ENCODE assay signal across 1 cellular context in the genomic region with DNA sequence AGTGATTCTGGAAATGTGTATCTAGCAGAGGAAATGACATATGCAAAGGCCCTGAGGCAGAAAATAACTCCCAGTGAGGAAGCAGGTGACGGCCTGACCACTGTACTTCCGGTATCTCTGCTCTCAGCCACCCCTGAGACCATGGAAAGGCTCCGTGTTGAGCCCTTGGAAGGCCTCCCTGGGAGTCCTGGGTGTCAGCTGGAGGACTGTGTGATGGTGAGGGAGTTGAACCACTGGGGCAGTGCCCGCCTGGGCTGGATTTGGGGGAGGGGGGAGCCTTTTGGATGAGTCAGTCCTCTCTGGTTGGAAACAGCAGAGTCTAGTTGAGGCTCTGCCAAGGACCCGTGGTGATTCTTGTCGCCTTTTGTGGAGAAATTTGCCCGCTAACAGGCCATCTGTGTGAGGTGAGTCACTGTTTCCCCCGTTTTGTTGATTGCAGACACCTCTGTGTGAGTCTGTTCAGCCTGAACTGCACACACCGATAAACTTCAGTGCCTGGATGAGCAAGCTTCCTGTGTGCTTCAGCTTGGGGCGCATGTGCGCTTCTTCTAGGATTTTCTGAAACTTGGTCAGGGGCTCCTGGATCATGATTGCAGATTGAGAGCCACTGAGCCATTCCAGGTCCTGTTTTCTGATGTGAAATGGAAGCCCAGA.
TF ChIP-seq lines count a peak whose summit lies in the region.

No MANE protein-coding gene starts in this region.

TF ChIP-seq in K562, 482 proteins besides CTCF, POLR2A, EP300 and RAD21 (continued from another document and continues in another):
- TF ChIP-seq TFAP4 (CRISPR knock-in tag; IDR thresholded peaks at IDR 0.05; ENCODE audit: borderline replicate concordance) (peak; percentile 77; the same call in 1 of the 2 replicates), MTA2 (IDR thresholded peaks at IDR 0.05; ENCODE audit: low read depth) (no peak), ZNF316 (IDR thresholded peaks at IDR 0.05) (no peak), ILK (tag; IDR thresholded peaks at IDR 0.05; ENCODE audit: borderline replicate concordance, low read depth) (no peak), JUN (IDR thresholded peaks at IDR 0.05; ENCODE audit: borderline replicate concordance, low read depth, low read length) (peak; percentile 85), JUN (CRISPR knock-in tag; IDR thresholded peaks at IDR 0.05; ENCODE audit: borderline replicate concordance) (no peak), ZNF57 (CRISPR knock-in tag; IDR thresholded peaks at IDR 0.05) (no peak), ZBTB7A (IDR thresholded peaks at IDR 0.05; ENCODE audit: borderline replicate concordance, control insufficient read depth, low read depth, low read length) (no peak), ZNF3 (CRISPR knock-in tag; IDR thresholded peaks at IDR 0.05) (no peak), CBX8 (IDR thresholded peaks at IDR 0.05; ENCODE audit: borderline replicate concordance, extremely low read depth, low read depth, low read length, poor library complexity, severe bottlenecking) (no peak), MAZ (CRISPR knock-in tag; conservative IDR thresholded peaks at IDR 0.05 in 1 of 2, IDR thresholded peaks at IDR 0.05 in 1 of 2) (no peak), ZNF766 (CRISPR knock-in tag; conservative IDR thresholded peaks at IDR 0.05) (0 out of 2 replicates have a peak, but pooled peaks have one; percentile 20), KLF16 (IDR thresholded peaks at IDR 0.05) (peak; percentile 23; the same call in 1 of the 2 replicates), ZNF764 (CRISPR knock-in tag; IDR thresholded peaks at IDR 0.05; ENCODE audit: low read depth) (no peak), SPI1 (IDR thresholded peaks at IDR 0.05; ENCODE audit: borderline replicate concordance, low read depth, low read length) (0 out of 2 replicates have a peak, but pooled peaks have one; percentile 16), CREB1 (IDR thresholded peaks at IDR 0.05) (no peak), CREB1 (CRISPR knock-in tag; IDR thresholded peaks at IDR 0.05) (peak; percentile 6; the same call in 1 of the 2 replicates), MYC (IDR thresholded peaks at IDR 0.05; ENCODE audit: low read depth, low read length) (no peak), MYC (CRISPR knock-in tag; IDR thresholded peaks at IDR 0.05; ENCODE audit: borderline replicate concordance, low read depth) (no peak), ARID2 (IDR thresholded peaks at IDR 0.05) (no peak), NFYB (IDR thresholded peaks at IDR 0.05; ENCODE audit: extremely low read depth, insufficient read length) (no peak), SMARCC2 (IDR thresholded peaks at IDR 0.05; ENCODE audit: low read depth) (0 out of 2 replicates have a peak, but pooled peaks have one; percentile 20), BRCA1 (IDR thresholded peaks at IDR 0.05) (no peak), BRCA1 (CRISPR knock-in tag; IDR thresholded peaks at IDR 0.05) (no peak), FIP1L1 (IDR thresholded peaks at IDR 0.05; ENCODE audit: low read depth, low read length, poor library complexity, severe bottlenecking) (no peak), ATF2 (CRISPR knock-in tag; IDR thresholded peaks at IDR 0.05) (no peak), ZNF224 (CRISPR knock-in tag; IDR thresholded peaks at IDR 0.05) (no peak), BRD4 (IDR thresholded peaks at IDR 0.05) (no peak), HOMEZ (CRISPR knock-in tag; IDR thresholded peaks at IDR 0.05) (no peak), NKRF (IDR thresholded peaks at IDR 0.05; ENCODE audit: borderline replicate concordance) (no peak), NFRKB (IDR thresholded peaks at IDR 0.05; ENCODE audit: low read depth) (no peak), ZNF12 (CRISPR knock-in tag; IDR thresholded peaks at IDR 0.05) (no peak), PHF8 (IDR thresholded peaks at IDR 0.05; ENCODE audit: borderline replicate concordance, low read length) (peak; percentile 19; the same call in 1 of the 2 replicates), SMARCA4 (IDR thresholded peaks at IDR 0.05) (peak; percentile 80), FOXA3 (CRISPR knock-in tag; conservative IDR thresholded peaks at IDR 0.05 in 1 of 2, IDR thresholded peaks at IDR 0.05 in 1 of 2) (no peak), GATAD2B (IDR thresholded peaks at IDR 0.05; ENCODE audit: borderline replicate concordance) (no peak), ATF7 (IDR thresholded peaks at IDR 0.05) (no peak), HEY1 (CRISPR knock-in tag; IDR thresholded peaks at IDR 0.05; ENCODE audit: borderline replicate concordance) (no peak), RNF2 (IDR thresholded peaks at IDR 0.05) (no peak), CBX2 (IDR thresholded peaks at IDR 0.05; ENCODE audit: insufficient read depth, low read length, poor library complexity, severe bottlenecking) (no peak), TEAD2 (tag; IDR thresholded peaks at IDR 0.05) (no peak), FOXP1 (CRISPR knock-in tag; IDR thresholded peaks at IDR 0.05) (0 out of 2 replicates have a peak, but pooled peaks have one; percentile 50), GABPA (tag; conservative IDR thresholded peaks at IDR 0.05; ENCODE audit: low read depth) (peak; percentile 74), COPS2 (conservative IDR thresholded peaks at IDR 0.05) (no peak), ZNF354B (CRISPR knock-in tag; IDR thresholded peaks at IDR 0.05) (no peak), UBTF (IDR thresholded peaks at IDR 0.05; ENCODE audit: borderline replicate concordance in 1 of 2, low read depth in 2 of 2, low read length in 2 of 2) (no peak), ZNF76 (CRISPR knock-in tag; IDR thresholded peaks at IDR 0.05; ENCODE audit: borderline replicate concordance) (no peak), IRF2 (CRISPR knock-in tag; IDR thresholded peaks at IDR 0.05) (no peak), NRF1 (conservative IDR thresholded peaks at IDR 0.05 in 1 of 2, IDR thresholded peaks at IDR 0.05 in 1 of 2) (peak; percentile 78 to 82), SUPT5H (IDR thresholded peaks at IDR 0.05) (no peak), ELF4 (CRISPR knock-in tag; IDR thresholded peaks at IDR 0.05) (no peak), GABPB2 (CRISPR knock-in tag; conservative IDR thresholded peaks at IDR 0.05) (no peak), MNT (conservative IDR thresholded peaks at IDR 0.05) (peak in 1 of 2 experiments; percentile 15; a peak in 1 of 4 replicates)
- TF ChIP-seq, protein P1, sequence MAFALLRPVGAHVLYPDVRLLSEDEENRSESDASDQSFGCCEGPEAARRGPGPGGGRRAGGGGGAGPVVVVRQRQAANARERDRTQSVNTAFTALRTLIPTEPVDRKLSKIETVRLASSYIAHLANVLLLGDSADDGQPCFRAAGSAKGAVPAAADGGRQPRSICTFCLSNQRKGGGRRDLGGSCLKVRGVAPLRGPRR (CRISPR knock-in tag; IDR thresholded peaks at IDR 0.05): no peak
- TF ChIP-seq, protein P2, sequence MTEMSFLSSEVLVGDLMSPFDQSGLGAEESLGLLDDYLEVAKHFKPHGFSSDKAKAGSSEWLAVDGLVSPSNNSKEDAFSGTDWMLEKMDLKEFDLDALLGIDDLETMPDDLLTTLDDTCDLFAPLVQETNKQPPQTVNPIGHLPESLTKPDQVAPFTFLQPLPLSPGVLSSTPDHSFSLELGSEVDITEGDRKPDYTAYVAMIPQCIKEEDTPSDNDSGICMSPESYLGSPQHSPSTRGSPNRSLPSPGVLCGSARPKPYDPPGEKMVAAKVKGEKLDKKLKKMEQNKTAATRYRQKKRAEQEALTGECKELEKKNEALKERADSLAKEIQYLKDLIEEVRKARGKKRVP (CRISPR knock-in tag; IDR thresholded peaks at IDR 0.05): no peak
- TF ChIP-seq, protein P3, sequence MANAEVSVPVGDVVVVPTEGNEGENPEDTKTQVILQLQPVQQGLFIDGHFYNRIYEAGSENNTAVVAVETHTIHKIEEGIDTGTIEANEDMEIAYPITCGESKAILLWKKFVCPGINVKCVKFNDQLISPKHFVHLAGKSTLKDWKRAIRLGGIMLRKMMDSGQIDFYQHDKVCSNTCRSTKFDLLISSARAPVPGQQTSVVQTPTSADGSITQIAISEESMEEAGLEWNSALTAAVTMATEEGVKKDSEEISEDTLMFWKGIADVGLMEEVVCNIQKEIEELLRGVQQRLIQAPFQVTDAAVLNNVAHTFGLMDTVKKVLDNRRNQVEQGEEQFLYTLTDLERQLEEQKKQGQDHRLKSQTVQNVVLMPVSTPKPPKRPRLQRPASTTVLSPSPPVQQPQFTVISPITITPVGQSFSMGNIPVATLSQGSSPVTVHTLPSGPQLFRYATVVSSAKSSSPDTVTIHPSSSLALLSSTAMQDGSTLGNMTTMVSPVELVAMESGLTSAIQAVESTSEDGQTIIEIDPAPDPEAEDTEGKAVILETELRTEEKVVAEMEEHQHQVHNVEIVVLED (CRISPR knock-in tag; IDR thresholded peaks at IDR 0.05): no peak
- TF ChIP-seq, protein P4, sequence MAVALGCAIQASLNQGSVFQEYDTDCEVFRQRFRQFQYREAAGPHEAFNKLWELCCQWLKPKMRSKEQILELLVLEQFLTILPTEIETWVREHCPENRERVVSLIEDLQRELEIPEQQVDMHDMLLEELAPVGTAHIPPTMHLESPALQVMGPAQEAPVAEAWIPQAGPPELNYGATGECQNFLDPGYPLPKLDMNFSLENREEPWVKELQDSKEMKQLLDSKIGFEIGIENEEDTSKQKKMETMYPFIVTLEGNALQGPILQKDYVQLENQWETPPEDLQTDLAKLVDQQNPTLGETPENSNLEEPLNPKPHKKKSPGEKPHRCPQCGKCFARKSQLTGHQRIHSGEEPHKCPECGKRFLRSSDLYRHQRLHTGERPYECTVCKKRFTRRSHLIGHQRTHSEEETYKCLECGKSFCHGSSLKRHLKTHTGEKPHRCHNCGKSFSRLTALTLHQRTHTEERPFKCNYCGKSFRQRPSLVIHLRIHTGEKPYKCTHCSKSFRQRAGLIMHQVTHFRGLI (CRISPR knock-in tag; IDR thresholded peaks at IDR 0.05): no peak
